In genomic region chr6:154895841-154896240, GRCh38 we compare ENCODE assay signal across 21 cellular contexts.
"Had no signal": no experiment of that assay in that cellular context is flagged by ENCODE, and none has a peak within 500 bp of the region (broad histone marks: within the 10 kb centered on the region; RNA-seq: fewer than 3 reads in every experiment).

No MANE protein-coding gene starts in this region.

- H3K27me3 Mint-ChIP-seq: naive B cell; naive thymus-derived CD8-positive, alpha-beta T cell had no signal

- H3K27ac Mint-ChIP-seq: mesothelial cell of epicardium had no signal

- H3K9me3 Mint-ChIP-seq: mesothelial cell of epicardium; naive B cell; naive thymus-derived CD8-positive, alpha-beta T cell had no signal

- ATAC-seq: foreskin keratinocyte; gastroesophageal sphincter; heart left ventricle; left cardiac atrium; left lung; left ventricle myocardium superior; lower lobe of right lung; mucosa of descending colon; naive thymus-derived CD8-positive, alpha-beta T cell had no signal

- H3K4me3 Mint-ChIP-seq: mesothelial cell of epicardium; naive B cell; naive thymus-derived CD8-positive, alpha-beta T cell had no signal

- DNase-seq: dermis blood vessel endothelial cell; dorsolateral prefrontal cortex; effector CD4-positive, alpha-beta T cell; effector memory CD4-positive, alpha-beta T cell; erythroblast; foreskin keratinocyte; heart left ventricle; hippocampal formation; left cardiac atrium; left lung; left ventricle myocardium superior; lower lobe of right lung; mesenchymal stem cell; mucosa of descending colon; naive B cell; naive thymus-derived CD8-positive, alpha-beta T cell had no signal

- H3K27ac ChIP-seq: coronary artery, dorsolateral prefrontal cortex, epithelial cell of prostate, esophagus muscularis mucosa, foreskin keratinocyte, gastroesophageal sphincter, heart left ventricle, left lung, lower lobe of right lung had no signal
